ENCODE assay signal across 6 cellular contexts in the genomic region with DNA sequence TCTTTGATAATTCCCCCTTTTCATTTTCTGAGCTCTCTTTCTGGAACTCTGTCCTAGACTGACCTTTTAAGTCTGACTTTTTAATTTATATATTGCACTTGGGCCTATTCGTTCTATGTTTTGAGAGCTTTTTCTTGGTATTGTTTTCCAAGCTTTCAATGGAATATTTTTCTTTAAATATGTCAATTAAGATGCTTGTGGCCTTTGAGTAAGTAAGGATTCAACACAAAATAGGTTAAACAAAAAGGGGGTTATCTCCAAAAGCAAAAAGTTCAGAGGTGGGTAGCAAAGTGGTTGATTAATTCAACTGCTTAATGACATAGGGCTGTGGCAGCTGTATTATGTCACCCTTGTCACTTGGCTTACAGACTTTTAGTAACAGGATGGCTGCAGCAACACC.
"Had no signal": no experiment of that assay in that cellular context is flagged by ENCODE, and none has a peak within 500 bp of the region (broad histone marks: within the 10 kb centered on the region; RNA-seq: fewer than 3 reads in every experiment).

No MANE protein-coding gene starts in this region.

- DNase-seq: IMR-90, KBM-7, KG1 had no signal

- H3K27ac ChIP-seq: HL-60, KMS-11 had no signal

- H3K4me3 ChIP-seq: K562 had no signal
